ENCODE assay signal across 15 cellular contexts in genomic region chr3:127833281-127834032, GRCh38. TPM values are rescaled to one million over a fixed set of nuclear protein-coding genes. Genes with fewer than 3 reads are reported as not detected.
"Had no signal": no experiment of that assay in that cellular context is flagged by ENCODE, and none has a peak within 500 bp of the region (broad histone marks: within the 10 kb centered on the region; RNA-seq: fewer than 3 reads in every experiment).

No MANE protein-coding gene starts in this region.

- FAIRE-seq: frontal cortex, TTC549 had no signal

- H3K79me2 ChIP-seq: parathyroid adenoma had no signal

- H3K36me3 ChIP-seq: esophagus squamous epithelium, vagina had no signal

- H3K9me3 ChIP-seq: body of pancreas, vagina had no signal

- ATAC-seq: body of pancreas; effector memory CD8-positive, alpha-beta T cell; naive thymus-derived CD4-positive, alpha-beta T cell; T-helper 17 cell had no signal

- DNase-seq: activated CD4-positive, CD25-positive, alpha-beta regulatory T cell; activated effector memory CD4-positive, alpha-beta T cell treated with Interleukin-2 at 50 U/mL for 16 hours; activated T-cell treated with anti-CD3 and anti-CD28 coated beads, Interleukin-2, amount 50 U/mL, for 1 hour; body of pancreas; effector memory CD8-positive, alpha-beta T cell; esophagus squamous epithelium; kidney glomerular epithelial cell; midbrain; naive thymus-derived CD4-positive, alpha-beta T cell; T-helper 17 cell had no signal

- H3K9ac ChIP-seq: parathyroid adenoma had no signal

- H3K27me3 ChIP-seq: body of pancreas, esophagus squamous epithelium, tibial nerve, vagina had no signal

- H3K27ac ChIP-seq: body of pancreas, parathyroid adenoma, tibial nerve, vagina had no signal

- H3K4me3 ChIP-seq: body of pancreas, esophagus squamous epithelium, tibial nerve, vagina had no signal

- H2AFZ ChIP-seq: parathyroid adenoma had no signal

- H3K4me1 ChIP-seq: body of pancreas, tibial nerve, vagina had no signal

RNA-seq across cellular contexts. Expression of gene MGLL, which starts 11.1 kb away (rescaled TPM):
- polyA plus RNA-seq: naive thymus-derived CD4-positive, alpha-beta T cell had no signal
